Comparison of ENCODE assay signal across 21 cellular contexts in the genomic region with DNA sequence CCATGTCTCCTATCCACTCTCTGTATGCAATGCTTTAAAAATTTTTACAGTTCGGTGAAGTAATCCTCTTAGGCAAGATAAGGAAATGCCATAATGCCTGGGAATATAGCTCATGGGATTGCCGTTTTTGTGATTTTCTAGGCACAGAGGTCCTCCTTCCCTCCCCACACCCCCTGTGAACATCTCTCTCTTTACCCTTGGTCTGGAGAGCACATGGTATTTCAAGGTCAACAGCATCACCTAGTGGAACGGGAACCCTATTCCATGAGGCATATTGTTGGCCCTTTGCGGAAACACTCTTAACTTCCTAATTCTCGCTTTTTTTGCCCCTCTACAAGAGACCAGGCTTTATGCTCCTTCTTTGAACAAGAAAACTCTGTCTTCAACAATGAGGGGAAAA. TPM values are rescaled to one million over a fixed set of nuclear protein-coding genes. Genes with fewer than 3 reads are reported as not detected.
A peak's percentile ranks its signal among the peaks of the same experiment; 100 is the strongest.
DNase-seq lines count a peak whose midpoint lies in the region; ATAC-seq, FAIRE-seq and TF ChIP-seq lines count a peak whose summit lies in the region.
"Had no signal": no experiment of that assay in that cellular context is flagged by ENCODE, and none has a peak within 500 bp of the region (broad histone marks: within the 10 kb centered on the region; RNA-seq: fewer than 3 reads in every experiment).

No MANE protein-coding gene starts in this region.

- H3K27ac ChIP-seq in cardiac muscle cell (no peak overlapping the region), heart left ventricle (no peak overlapping the region), H1 (ENCODE audit: low read depth, low read length) (no peak overlapping the region), tibial nerve (no peak overlapping the region)
- H3K27ac ChIP-seq: A549, esophagus muscularis mucosa, left lung, SJSA1, suprapubic skin had no signal

- H2BK20ac ChIP-seq in H1 (ENCODE audit: low read length) = no peak overlapping the region

- H2AFZ ChIP-seq in H1 (ENCODE audit: low read length) = no peak overlapping the region

- H3K14ac ChIP-seq in H1 (ENCODE audit: insufficient read length) = no peak overlapping the region

- ATAC-seq in heart left ventricle (no peak), left lobe of liver (no peak)
- ATAC-seq: A549; activated CD8-positive, alpha-beta T cell treated with anti-CD3 and anti-CD28 coated beads for 36 hours; left lung had no signal

- H3K9me3 ChIP-seq in cardiac muscle cell (ENCODE audit: low read depth) (no peaks in the 10 kb centered on the region), heart left ventricle (peaks cover 0 to 40% (median 22%) of the 10 kb centered on the region in 12 donors), NT2/D1 (ENCODE audit: insufficient read depth, low read length) (peaks cover 36% of the 10 kb centered on the region), H1 (ENCODE audit: insufficient read depth in 2 of 2, low read depth in 1 of 2, low read length in 1 of 2) (peaks cover 33 to 37% of the 10 kb centered on the region in 2 experiments), tibial nerve (peaks cover 0 to 61% (median 14%) of the 10 kb centered on the region in 4 donors)
- H3K9me3 ChIP-seq: SJSA1 had no signal

- no peaks in the 10 kb centered on the region for H3K79me1 ChIP-seq in H1 (ENCODE audit: low read depth, low read length)

- no peak overlapping the region for H3K23ac ChIP-seq in H1 (ENCODE audit: insufficient read length)

- no peaks in the 10 kb centered on the region for H3K27me3 ChIP-seq in cardiac muscle cell
- H3K27me3 ChIP-seq in heart left ventricle = no peaks in the 10 kb centered on the region
- no peaks in the 10 kb centered on the region for H3K27me3 ChIP-seq in NT2/D1 (ENCODE audit: insufficient read depth, insufficient read length)
- no peaks in the 10 kb centered on the region for H3K27me3 ChIP-seq in H1 (replicated peaks in 1 of 4; ENCODE audit: control insufficient read depth in 3 of 4, extremely low read depth in 1 of 4, insufficient read depth in 3 of 4, low read length in 3 of 4)
- H3K27me3 ChIP-seq in tibial nerve = no peaks in the 10 kb centered on the region
- H3K27me3 ChIP-seq: esophagus muscularis mucosa, left lung, SJSA1, suprapubic skin had no signal

- H2BK15ac ChIP-seq in H1 (ENCODE audit: low read length) = no peak overlapping the region

- TF ChIP-seq RAD21 in H1 (IDR thresholded peaks at IDR 0.05 in 1 of 2, conservative IDR thresholded peaks at IDR 0.05 in 1 of 2; ENCODE audit: low read depth in 2 of 2, low read length in 2 of 2) = peak; percentile 83 to 84

- H3K9ac ChIP-seq in NT2/D1 (ENCODE audit: insufficient read length, low read depth) (no peak overlapping the region), H1 (replicated peaks in 1 of 4; ENCODE audit: extremely low read depth in 1 of 4, low read depth in 3 of 4, low read length in 3 of 4) (no peak overlapping the region)

- H3K23me2 ChIP-seq in H1 (ENCODE audit: low read depth, low read length) = no peaks in the 10 kb centered on the region

- POLR2A ChIA-PET in H1 (lab: Charles Lee; ENCODE audit: partially characterized antibody) = no interaction called here

- no peak overlapping the region for H3K4me2 ChIP-seq in H1 (ENCODE audit: insufficient read depth in 1 of 2, low read depth in 2 of 2, low read length in 2 of 2)
- H3K4me2 ChIP-seq: A549 had no signal

- no peaks in the 10 kb centered on the region for H3K79me2 ChIP-seq in H1 (ENCODE audit: control insufficient read depth in 1 of 2, insufficient read depth in 2 of 2, low read length in 2 of 2)

- H3K4me3 ChIP-seq in cardiac muscle cell (no peak overlapping the region), heart left ventricle (no peak overlapping the region), NT2/D1 (ENCODE audit: insufficient read length, low read depth) (no peak overlapping the region), H1 (ENCODE audit: extremely low read depth in 1 of 4, insufficient read depth in 2 of 4, low read depth in 3 of 4, low read length in 4 of 4) (no peak overlapping the region), tibial nerve (no peak overlapping the region)
- H3K4me3 ChIP-seq: A549, esophagus muscularis mucosa, left lung, SJSA1, suprapubic skin had no signal

- no peak overlapping the region for H3K18ac ChIP-seq in H1 (ENCODE audit: extremely low read depth, low read length)

- no peak overlapping the region for H3K27ac Mint-ChIP-seq in HFFc6
- H3K27ac Mint-ChIP-seq in mesothelial cell of epicardium = no peak overlapping the region
- H3K27ac Mint-ChIP-seq: activated CD8-positive, alpha-beta T cell treated with anti-CD3 and anti-CD28 coated beads for 36 hours; naive B cell had no signal

- H2BK120ac ChIP-seq in H1 (replicated peaks; ENCODE audit: low read depth, low read length) = no peak overlapping the region

- H3K36me3 ChIP-seq in cardiac muscle cell (no peaks in the 10 kb centered on the region), heart left ventricle (no peaks in the 10 kb centered on the region), NT2/D1 (ENCODE audit: insufficient read depth, insufficient read length, low read length) (no peaks in the 10 kb centered on the region), H1 (ENCODE audit: control insufficient read depth in 2 of 4, insufficient read depth in 4 of 4, low read length in 3 of 4) (peaks cover 0 to 3% (median 0%) of the 10 kb centered on the region in 4 experiments; a peak in 3 of 8 replicates), tibial nerve (peaks cover 0 to 4% (median 0%) of the 10 kb centered on the region in 3 donors)
- H3K36me3 ChIP-seq: esophagus muscularis mucosa, left lung, SJSA1, suprapubic skin had no signal

- no peak overlapping the region for H2BK5ac ChIP-seq in H1 (ENCODE audit: low read depth, low read length)

- H3K4me1 ChIP-seq in cardiac muscle cell (ENCODE audit: low read depth) (no peaks in the 10 kb centered on the region), heart left ventricle (no peaks in the 10 kb centered on the region), NT2/D1 (ENCODE audit: insufficient read depth, insufficient read length) (no peaks in the 10 kb centered on the region), H1 (replicated peaks in 1 of 4; ENCODE audit: control insufficient read depth in 3 of 4, insufficient read depth in 4 of 4, low read length in 3 of 4) (no peaks in the 10 kb centered on the region), tibial nerve (no peaks in the 10 kb centered on the region)
- H3K4me1 ChIP-seq: A549, esophagus muscularis mucosa, left lung, SJSA1, suprapubic skin had no signal

- H3K4me1 Mint-ChIP-seq in HFFc6 (ENCODE audit: low read depth) (no peaks in the 10 kb centered on the region), mesothelial cell of epicardium (no peaks in the 10 kb centered on the region)
- H3K4me1 Mint-ChIP-seq: naive B cell had no signal

- TF ChIP-seq CTCF in cardiac muscle cell (IDR thresholded peaks at IDR 0.05; ENCODE audit: low read depth, low read length) (peak; percentile 29), heart left ventricle (IDR thresholded peaks at IDR 0.05) (no peak), H1 (IDR thresholded peaks at IDR 0.05; ENCODE audit: control extremely low read depth in 1 of 3, insufficient read depth in 1 of 3, low read depth in 1 of 3, low read length in 3 of 3) (peak in 2 of 3 experiments; percentile 58 to 65; a peak in 3 of 4 replicates), tibial nerve (IDR thresholded peaks at IDR 0.05) (no peak), HFFc6 (IDR thresholded peaks at IDR 0.05) (no peak), mesothelial cell of epicardium (IDR thresholded peaks at IDR 0.05; ENCODE audit: unreplicated experiment) (no peak)

- H3K36me3 Mint-ChIP-seq in HFFc6 (ENCODE audit: low read depth) = no peaks in the 10 kb centered on the region
- peaks cover 14% of the 10 kb centered on the region for H3K36me3 Mint-ChIP-seq in mesothelial cell of epicardium

- no peaks in the 10 kb centered on the region for H3K27me3 Mint-ChIP-seq in HFFc6 (ENCODE audit: insufficient read depth)
- peaks cover 1% of the 10 kb centered on the region for H3K27me3 Mint-ChIP-seq in mesothelial cell of epicardium (ENCODE audit: low read depth)
- H3K27me3 Mint-ChIP-seq: activated CD8-positive, alpha-beta T cell treated with anti-CD3 and anti-CD28 coated beads for 36 hours had no signal

- no peak for TF ChIP-seq EP300 in H1 (IDR thresholded peaks at IDR 0.05; ENCODE audit: borderline replicate concordance in 1 of 2, low read depth in 2 of 2, low read length in 2 of 2)
- TF ChIP-seq EP300 in tibial nerve (IDR thresholded peaks at IDR 0.05) = no peak

- no peak overlapping the region for H4K5ac ChIP-seq in H1 (ENCODE audit: insufficient read length, low read depth, low read length)

- H3K4me3 Mint-ChIP-seq in HFFc6 (no peak overlapping the region), mesothelial cell of epicardium (no peak overlapping the region)
- H3K4me3 Mint-ChIP-seq: activated CD8-positive, alpha-beta T cell treated with anti-CD3 and anti-CD28 coated beads for 36 hours; naive B cell had no signal

- TF ChIP-seq POLR2A in heart left ventricle (IDR thresholded peaks at IDR 0.05) (no peak), H1 (IDR thresholded peaks at IDR 0.05; ENCODE audit: control extremely low read depth in 1 of 2, low read depth in 2 of 2, low read length in 2 of 2) (no peak), tibial nerve (IDR thresholded peaks at IDR 0.05) (no peak)

- intact Hi-C loops in heart left ventricle (cut with DNase I) = no loop called here

- no peak overlapping the region for H3K4ac ChIP-seq in H1 (replicated peaks; ENCODE audit: insufficient read length, low read depth, low read length)

- CTCF ChIA-PET in H1 (lab: Charles Lee; ENCODE audit: partially characterized antibody) = interaction anchor here (1.1 to 2.7 kb wide), 6 partner anchors 12 to 306 kb away, joined by 3 to 10 read pairs (median 6); no protein-coding TSS in a partner anchor

- DNase-seq in cardiac muscle cell (ENCODE audit: low read depth in 1 of 2, low spot score in 1 of 2) (peak in 1 of 2 donors; percentile 21), heart left ventricle (no peak), NT2/D1 (ENCODE audit: low read depth, low spot score) (peak; percentile 16), H1 (ENCODE audit: low read depth in 1 of 2, low spot score in 2 of 2) (no peak), tibial nerve (ENCODE audit: low spot score in 2 of 2) (no peak), HFFc6 (no peak), left lobe of liver (ENCODE audit: low spot score) (no peak), mesothelial cell of epicardium (ENCODE audit: low spot score in 2 of 2, unreplicated experiment in 2 of 2) (no peak)
- DNase-seq: activated CD8-positive, alpha-beta T cell treated with anti-CD3 and anti-CD28 coated beads for 36 hours; amygdala; left lung; naive B cell; NCI-H1092 treated with DMSO at 0.1 percent for 48 hours; NCI-H2171 treated with DMSO at 0.1 percent for 48 hours; NK-92 treated with Interleukin-12 subunit alpha and Interleukin-12 subunit beta, amount 100 ng/mL, for 24 hours had no signal

- H4K20me1 ChIP-seq in H1 (replicated peaks in 1 of 2; ENCODE audit: control insufficient read depth in 1 of 2, insufficient read depth in 2 of 2, low read length in 2 of 2) = no peaks in the 10 kb centered on the region

- no peak overlapping the region for H2BK12ac ChIP-seq in H1 (ENCODE audit: low read depth, low read length)

- peak; percentile 52 for FAIRE-seq in H1 (lab: Jason Lieb, UNC)
- FAIRE-seq: A549, TTC549 had no signal

- H2AK5ac ChIP-seq in H1 (ENCODE audit: low read depth, low read length) = no peak overlapping the region

- 90 to 91% (median 90%) methylated on average over 5 of the region's 5 CpGs for WGBS in heart left ventricle, 4 donors
- WGBS in H1 (ENCODE audit: extremely low coverage in 1 of 2, insufficient coverage in 1 of 2, insufficient read length in 1 of 2, insufficient replicate concordance in 2 of 2, low coverage in 1 of 2, low lambda C conversion rate in 2 of 2, missing lambda C conversion rate in 1 of 2), 2 experiments = 85% methylated on average over 5 of the region's 5 CpGs; no CpG with 5 or more reads in 1 of the 2 experiments
- 93 to 96% methylated on average over 5 of the region's 5 CpGs for WGBS in tibial nerve, 2 donors

- H4K8ac ChIP-seq in H1 (ENCODE audit: extremely low read depth, insufficient read depth, low read length) = no peak overlapping the region

- peaks cover 23% of the 10 kb centered on the region for H3K9me3 Mint-ChIP-seq in HFFc6
- H3K9me3 Mint-ChIP-seq in mesothelial cell of epicardium = peaks cover 53% of the 10 kb centered on the region

- H3K56ac ChIP-seq in H1 (replicated peaks; ENCODE audit: insufficient read length, low read depth, low read length) = no peak overlapping the region

- no peak overlapping the region for H4K91ac ChIP-seq in H1 (replicated peaks; ENCODE audit: insufficient read length, low read length)

RNA-seq across cellular contexts. Expression of a gene that starts 8.8 kb away (rescaled TPM):
- total RNA-seq in cardiac muscle cell (not detected in 2 replicates), heart left ventricle (not detected), tibial nerve (not detected), left lobe of liver (not detected), mesothelial cell of epicardium (not detected in 3 replicates)
- polyA plus RNA-seq in cardiac muscle cell (not detected in 2 replicates), heart left ventricle (not detected), H1 (2011; rRNA removed) (not detected in 2 replicates)
- not detected in 2 replicates for total RNA-seq in H1 (2021; fragmentation: NEBNext Ultra II Directional; extraction: Animal tissue kit (Norgen Biotek cat#: 25700))
- polyA plus RNA-seq in H1 (2011; cell fraction: cytosol; rRNA removed) = not detected
- polyA plus RNA-seq in H1 (2011; cell fraction: nucleus; rRNA removed) = not detected
- not detected in 4 replicates for polyA plus RNA-seq in H1 (2012, experiment 1 of 2)
- not detected for polyA plus RNA-seq in H1 (2012, experiment 2 of 2)
- not detected for polyA plus RNA-seq in H1 (2013, experiment 1 of 2)
- not detected for polyA plus RNA-seq in H1 (2013, experiment 2 of 2)
- polyA minus RNA-seq in H1 (2011; rRNA and poly(A)+ RNA removed) = not detected in 2 replicates
- not detected for polyA minus RNA-seq in H1 (2011; cell fraction: cytosol; rRNA and poly(A)+ RNA removed)
- polyA minus RNA-seq in H1 (2011; cell fraction: nucleus; rRNA and poly(A)+ RNA removed) = not detected
- total RNA-seq in HFFc6 (2021; fragmentation: NEBNext Ultra II Directional; extraction: Animal tissue kit (Norgen Biotek cat#: 25700)) = not detected
- total RNA-seq: activated CD8-positive, alpha-beta T cell treated with anti-CD3 and anti-CD28 coated beads for 36 hours; esophagus muscularis mucosa; left lung; pulmonary artery endothelial cell; SJSA1; suprapubic skin had no signal
- polyA plus RNA-seq: A549 had no signal

RNA-seq across cellular contexts. Expression of a gene that starts 27.1 kb away (rescaled TPM):
- not detected in 2 replicates for total RNA-seq in cardiac muscle cell
- polyA plus RNA-seq in cardiac muscle cell = not detected in 2 replicates
- 1 to 10 TPM in 1 of 9 donors, not detected in 8; 1.0 TPM for total RNA-seq in heart left ventricle
- polyA plus RNA-seq in heart left ventricle = under 1 TPM in 1 of 2 donors, not detected in 1; 0.08 TPM
- not detected in 2 replicates for total RNA-seq in H1 (2021; fragmentation: NEBNext Ultra II Directional; extraction: Animal tissue kit (Norgen Biotek cat#: 25700))
- polyA plus RNA-seq in H1 (2011; rRNA removed) = not detected in 2 replicates
- not detected for polyA plus RNA-seq in H1 (2011; cell fraction: cytosol; rRNA removed)
- not detected for polyA plus RNA-seq in H1 (2011; cell fraction: nucleus; rRNA removed)
- not detected in 4 replicates for polyA plus RNA-seq in H1 (2012, experiment 1 of 2)
- polyA plus RNA-seq in H1 (2012, experiment 2 of 2) = 0.08 TPM
- not detected for polyA plus RNA-seq in H1 (2013, experiment 1 of 2)
- not detected for polyA plus RNA-seq in H1 (2013, experiment 2 of 2)
- not detected in 2 replicates for polyA minus RNA-seq in H1 (2011; rRNA and poly(A)+ RNA removed)
- not detected for polyA minus RNA-seq in H1 (2011; cell fraction: cytosol; rRNA and poly(A)+ RNA removed)
- not detected for polyA minus RNA-seq in H1 (2011; cell fraction: nucleus; rRNA and poly(A)+ RNA removed)
- not detected for total RNA-seq in tibial nerve
- total RNA-seq in HFFc6 (2021; fragmentation: NEBNext Ultra II Directional; extraction: Animal tissue kit (Norgen Biotek cat#: 25700)) = not detected
- total RNA-seq in left lobe of liver = not detected
- not detected in 3 replicates for total RNA-seq in mesothelial cell of epicardium
- total RNA-seq: activated CD8-positive, alpha-beta T cell treated with anti-CD3 and anti-CD28 coated beads for 36 hours; esophagus muscularis mucosa; left lung; pulmonary artery endothelial cell; SJSA1; suprapubic skin had no signal
- polyA plus RNA-seq: A549 had no signal

Comparison
In these comparisons a context has a peak if more than half of its experiments do, and no peak if none do; other contexts are left out.
1. CTCF ChIP-seq: peak in cardiac muscle cell (single experiment) and H1 (2 of 3); none in heart left ventricle (0 of 12), tibial nerve (0 of 5), HFFc6 (single experiment) and mesothelial cell of epicardium (single experiment).